11 cellular contexts compared by ENCODE assay signal in genomic region chr4:36208884-36209473, GRCh38. TPM values are rescaled to one million over a fixed set of nuclear protein-coding genes. Genes with fewer than 3 reads are reported as not detected.
DNase-seq lines count a peak whose midpoint lies in the region; ATAC-seq and TF ChIP-seq lines count a peak whose summit lies in the region.
"Had no signal": no experiment of that assay in that cellular context is flagged by ENCODE, and none has a peak within 500 bp of the region (broad histone marks: within the 10 kb centered on the region; RNA-seq: fewer than 3 reads in every experiment).

No MANE protein-coding gene starts in this region.

- intact Hi-C loops in lower leg skin (cut with DNase I; ENCODE audit: low total_unique reads): no loop called here

- H3K36me3 Mint-ChIP-seq in memory B cell: peaks cover 15% of the 10 kb centered on the region

- TF ChIP-seq CTCF in lower leg skin (IDR thresholded peaks at IDR 0.05): no peak

- TF ChIP-seq POLR2A in lower leg skin (IDR thresholded peaks at IDR 0.05): no peak

- no peaks in the 10 kb centered on the region for H3K9me3 Mint-ChIP-seq in memory B cell

- H3K27ac Mint-ChIP-seq in memory B cell: peak overlapping the region; percentile 31

- 84 to 86% methylated on average over 4 of the region's 4 CpGs for WGBS in lower leg skin, 2 donors

- peaks cover 10% of the 10 kb centered on the region for H3K4me1 Mint-ChIP-seq in memory B cell

- no peak overlapping the region for H3K4me3 ChIP-seq in lower leg skin (ENCODE audit: low read depth, poor library complexity, severe bottlenecking)
- H3K4me3 ChIP-seq: adrenal gland, heart left ventricle had no signal

- H3K27me3 Mint-ChIP-seq in memory B cell: no peaks in the 10 kb centered on the region

- DNase-seq in memory B cell (ENCODE audit: low spot score in 2 of 2) (no peak), islet precursor cell (no peak), SIG-M5 treated with dmso at 0.1 percent for 504 hours (lab: John Stamatoyannopoulos, UW; ENCODE audit: unreplicated experiment) (no peak), NCI-H187 treated with DMSO at 0.1 percent for 48 hours (lab: John Stamatoyannopoulos, UW) (no peak), lower leg skin (ENCODE audit: low spot score in 2 of 2) (no peak)
- DNase-seq: adrenal gland, NCI-H510A had no signal

- ATAC-seq in GM18519 (IDR thresholded peaks at IDR 0.05; ENCODE audit: low FRiP score, unreplicated experiment) (peak; percentile 71), GM21528 (IDR thresholded peaks at IDR 0.05; ENCODE audit: low FRiP score, unreplicated experiment) (peak; percentile 87), HG03469 (IDR thresholded peaks at IDR 0.05; ENCODE audit: unreplicated experiment) (peak; percentile 85), memory B cell (ENCODE audit: low read depth) (no peak)
- ATAC-seq: heart left ventricle had no signal

- H3K4me3 Mint-ChIP-seq in memory B cell: no peak overlapping the region

RNA-seq across cellular contexts. Expression of gene ARAP2, which starts 35.3 kb away (rescaled TPM):
- 100 to 1,000 TPM in 3 of 4 donors, 10 to 100 TPM in 1; 82.8 to 136 (median 105) TPM for total RNA-seq in lower leg skin
